2 cellular contexts compared by ENCODE assay signal in genomic region chr1:177783052-177783451, GRCh38.
TF ChIP-seq lines count a peak whose summit lies in the region.

No MANE protein-coding gene starts in this region.

TF ChIP-seq in HepG2, 621 proteins besides CTCF, POLR2A, EP300 and RAD21:
- no peak for TF ChIP-seq RFXANK (CRISPR knock-in tag; IDR thresholded peaks at IDR 0.05)
- no peak for TF ChIP-seq ZNF614 (CRISPR knock-in tag; IDR thresholded peaks at IDR 0.05; ENCODE audit: borderline replicate concordance)
- TF ChIP-seq ZNF337 (CRISPR knock-in tag; IDR thresholded peaks at IDR 0.05; ENCODE audit: borderline replicate concordance, low read depth) = no peak
- TF ChIP-seq ZNF841 (CRISPR knock-in tag; IDR thresholded peaks at IDR 0.05; ENCODE audit: borderline replicate concordance) = no peak
- no peak for TF ChIP-seq ZNF121 (CRISPR knock-in tag; IDR thresholded peaks at IDR 0.05)
- TF ChIP-seq MED1 (CRISPR knock-in tag; IDR thresholded peaks at IDR 0.05) = no peak
- no peak for TF ChIP-seq ZNF446 (CRISPR knock-in tag; IDR thresholded peaks at IDR 0.05)
- TF ChIP-seq SKI (IDR thresholded peaks at IDR 0.05; ENCODE audit: partially characterized antibody) = no peak
- TF ChIP-seq KLF16 (CRISPR knock-in tag; IDR thresholded peaks at IDR 0.05) = no peak
- TF ChIP-seq DPF2 (CRISPR knock-in tag; IDR thresholded peaks at IDR 0.05; ENCODE audit: borderline replicate concordance, low read depth) = no peak
- no peak for TF ChIP-seq ARNTL (CRISPR knock-in tag; IDR thresholded peaks at IDR 0.05)
- no peak for TF ChIP-seq SALL2 (CRISPR knock-in tag; IDR thresholded peaks at IDR 0.05)
- TF ChIP-seq, protein P1, sequence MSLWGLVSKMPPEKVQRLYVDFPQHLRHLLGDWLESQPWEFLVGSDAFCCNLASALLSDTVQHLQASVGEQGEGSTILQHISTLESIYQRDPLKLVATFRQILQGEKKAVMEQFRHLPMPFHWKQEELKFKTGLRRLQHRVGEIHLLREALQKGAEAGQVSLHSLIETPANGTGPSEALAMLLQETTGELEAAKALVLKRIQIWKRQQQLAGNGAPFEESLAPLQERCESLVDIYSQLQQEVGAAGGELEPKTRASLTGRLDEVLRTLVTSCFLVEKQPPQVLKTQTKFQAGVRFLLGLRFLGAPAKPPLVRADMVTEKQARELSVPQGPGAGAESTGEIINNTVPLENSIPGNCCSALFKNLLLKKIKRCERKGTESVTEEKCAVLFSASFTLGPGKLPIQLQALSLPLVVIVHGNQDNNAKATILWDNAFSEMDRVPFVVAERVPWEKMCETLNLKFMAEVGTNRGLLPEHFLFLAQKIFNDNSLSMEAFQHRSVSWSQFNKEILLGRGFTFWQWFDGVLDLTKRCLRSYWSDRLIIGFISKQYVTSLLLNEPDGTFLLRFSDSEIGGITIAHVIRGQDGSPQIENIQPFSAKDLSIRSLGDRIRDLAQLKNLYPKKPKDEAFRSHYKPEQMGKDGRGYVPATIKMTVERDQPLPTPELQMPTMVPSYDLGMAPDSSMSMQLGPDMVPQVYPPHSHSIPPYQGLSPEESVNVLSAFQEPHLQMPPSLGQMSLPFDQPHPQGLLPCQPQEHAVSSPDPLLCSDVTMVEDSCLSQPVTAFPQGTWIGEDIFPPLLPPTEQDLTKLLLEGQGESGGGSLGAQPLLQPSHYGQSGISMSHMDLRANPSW (CRISPR knock-in tag; IDR thresholded peaks at IDR 0.05; ENCODE audit: borderline replicate concordance) = no peak
- TF ChIP-seq, protein P2, sequence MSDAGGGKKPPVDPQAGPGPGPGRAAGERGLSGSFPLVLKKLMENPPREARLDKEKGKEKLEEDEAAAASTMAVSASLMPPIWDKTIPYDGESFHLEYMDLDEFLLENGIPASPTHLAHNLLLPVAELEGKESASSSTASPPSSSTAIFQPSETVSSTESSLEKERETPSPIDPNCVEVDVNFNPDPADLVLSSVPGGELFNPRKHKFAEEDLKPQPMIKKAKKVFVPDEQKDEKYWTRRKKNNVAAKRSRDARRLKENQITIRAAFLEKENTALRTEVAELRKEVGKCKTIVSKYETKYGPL (CRISPR knock-in tag; IDR thresholded peaks at IDR 0.05) = no peak
- no peak for TF ChIP-seq MZF1 (CRISPR knock-in tag; IDR thresholded peaks at IDR 0.05; ENCODE audit: borderline replicate concordance)

TF ChIP-seq in WTC11, 78 proteins besides CTCF, POLR2A, EP300 and RAD21:
- TF ChIP-seq MXD4 (CRISPR knock-in tag; IDR thresholded peaks at IDR 0.05; ENCODE audit: borderline replicate concordance) (no peak), ZNF423 (CRISPR knock-in tag; IDR thresholded peaks at IDR 0.05) (no peak), FOXJ3 (CRISPR knock-in tag; IDR thresholded peaks at IDR 0.05; ENCODE audit: borderline replicate concordance) (no peak), ZBTB43 (CRISPR knock-in tag; IDR thresholded peaks at IDR 0.05) (no peak), CDX4 (CRISPR knock-in tag; IDR thresholded peaks at IDR 0.05; ENCODE audit: borderline replicate concordance) (no peak), TCF7 (CRISPR knock-in tag; IDR thresholded peaks at IDR 0.05; ENCODE audit: low read depth) (no peak), GABPB1 (CRISPR knock-in tag; IDR thresholded peaks at IDR 0.05) (no peak), HMGA2 (CRISPR knock-in tag; IDR thresholded peaks at IDR 0.05) (no peak), ZNF416 (CRISPR knock-in tag; IDR thresholded peaks at IDR 0.05) (no peak), MYBL2 (CRISPR knock-in tag; IDR thresholded peaks at IDR 0.05) (no peak), TEAD4 (CRISPR knock-in tag; IDR thresholded peaks at IDR 0.05) (no peak), TEAD1 (CRISPR knock-in tag; IDR thresholded peaks at IDR 0.05) (no peak), RORB (CRISPR knock-in tag; IDR thresholded peaks at IDR 0.05) (no peak), ZNF121 (CRISPR knock-in tag; IDR thresholded peaks at IDR 0.05) (no peak), USF2 (CRISPR knock-in tag; IDR thresholded peaks at IDR 0.05) (no peak), NFE2L1 (CRISPR knock-in tag; IDR thresholded peaks at IDR 0.05) (no peak), NR2C2 (CRISPR knock-in tag; IDR thresholded peaks at IDR 0.05) (no peak)
- TF ChIP-seq, protein P3, sequence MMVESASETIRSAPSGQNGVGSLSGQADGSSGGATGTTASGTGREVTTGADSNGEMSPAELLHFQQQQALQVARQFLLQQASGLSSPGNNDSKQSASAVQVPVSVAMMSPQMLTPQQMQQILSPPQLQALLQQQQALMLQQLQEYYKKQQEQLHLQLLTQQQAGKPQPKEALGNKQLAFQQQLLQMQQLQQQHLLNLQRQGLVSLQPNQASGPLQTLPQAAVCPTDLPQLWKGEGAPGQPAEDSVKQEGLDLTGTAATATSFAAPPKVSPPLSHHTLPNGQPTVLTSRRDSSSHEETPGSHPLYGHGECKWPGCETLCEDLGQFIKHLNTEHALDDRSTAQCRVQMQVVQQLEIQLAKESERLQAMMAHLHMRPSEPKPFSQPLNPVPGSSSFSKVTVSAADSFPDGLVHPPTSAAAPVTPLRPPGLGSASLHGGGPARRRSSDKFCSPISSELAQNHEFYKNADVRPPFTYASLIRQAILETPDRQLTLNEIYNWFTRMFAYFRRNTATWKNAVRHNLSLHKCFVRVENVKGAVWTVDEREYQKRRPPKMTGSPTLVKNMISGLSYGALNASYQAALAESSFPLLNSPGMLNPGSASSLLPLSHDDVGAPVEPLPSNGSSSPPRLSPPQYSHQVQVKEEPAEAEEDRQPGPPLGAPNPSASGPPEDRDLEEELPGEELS (CRISPR knock-in tag; IDR thresholded peaks at IDR 0.05) = no peak
- TF ChIP-seq, protein P4, sequence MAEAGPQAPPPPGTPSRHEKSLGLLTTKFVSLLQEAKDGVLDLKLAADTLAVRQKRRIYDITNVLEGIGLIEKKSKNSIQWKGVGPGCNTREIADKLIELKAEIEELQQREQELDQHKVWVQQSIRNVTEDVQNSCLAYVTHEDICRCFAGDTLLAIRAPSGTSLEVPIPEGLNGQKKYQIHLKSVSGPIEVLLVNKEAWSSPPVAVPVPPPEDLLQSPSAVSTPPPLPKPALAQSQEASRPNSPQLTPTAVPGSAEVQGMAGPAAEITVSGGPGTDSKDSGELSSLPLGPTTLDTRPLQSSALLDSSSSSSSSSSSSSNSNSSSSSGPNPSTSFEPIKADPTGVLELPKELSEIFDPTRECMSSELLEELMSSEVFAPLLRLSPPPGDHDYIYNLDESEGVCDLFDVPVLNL (CRISPR knock-in tag; IDR thresholded peaks at IDR 0.05; ENCODE audit: borderline replicate concordance, low read depth) = no peak
- TF ChIP-seq, protein P5, sequence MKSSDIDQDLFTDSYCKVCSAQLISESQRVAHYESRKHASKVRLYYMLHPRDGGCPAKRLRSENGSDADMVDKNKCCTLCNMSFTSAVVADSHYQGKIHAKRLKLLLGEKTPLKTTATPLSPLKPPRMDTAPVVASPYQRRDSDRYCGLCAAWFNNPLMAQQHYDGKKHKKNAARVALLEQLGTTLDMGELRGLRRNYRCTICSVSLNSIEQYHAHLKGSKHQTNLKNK (CRISPR knock-in tag; IDR thresholded peaks at IDR 0.05) = no peak
TF ChIP-seq in WTC11: peak in this region for 0.
